Comparison of ENCODE assay signal across 6 cellular contexts in the genomic region with DNA sequence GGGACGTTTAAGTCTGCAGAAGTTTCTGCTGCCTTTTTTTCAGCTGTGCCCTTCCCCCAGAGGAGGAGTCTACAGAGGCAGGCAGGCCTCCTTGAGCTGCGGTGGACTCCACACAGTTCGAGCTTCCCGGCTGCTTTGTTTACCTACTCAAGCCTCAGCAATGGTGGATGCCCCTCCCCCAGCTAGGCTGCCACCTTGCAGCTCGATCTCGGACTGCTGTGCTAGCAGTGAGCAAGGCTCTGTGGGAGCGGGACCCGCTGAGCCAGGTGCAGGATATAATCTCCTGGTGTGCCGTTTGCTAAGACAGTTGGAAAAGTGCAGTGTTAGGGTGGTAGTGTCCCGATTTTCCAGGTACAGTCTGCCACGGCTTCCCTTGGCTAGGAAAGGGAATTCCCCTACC.
DNase-seq lines count a peak whose midpoint lies in the region; FAIRE-seq and TF ChIP-seq lines count a peak whose summit lies in the region.
"Not testable (repeated sequence)": the region's sequence is repeated elsewhere in the genome, so short reads cannot be mapped to it uniquely, and the experiment has no call there.

No MANE protein-coding gene starts in this region.

- POLR2A ChIA-PET in RWPE1 (lab: Yijun Ruan, JAX; ENCODE audit: low non-redundant PET) = interaction anchor here (0.7 kb wide), 1 partner anchor 87 kb away, joined by 3 read pairs; no protein-coding TSS in a partner anchor

- TF ChIP-seq POLR2A in esophagus squamous epithelium (IDR thresholded peaks at IDR 0.05); suprapubic skin (IDR thresholded peaks at IDR 0.05): not testable (repeated sequence)

- WGBS in endodermal cell (ENCODE audit: insufficient coverage in 1 of 2, insufficient read length in 1 of 2), 2 experiments = 91 to 95% methylated on average over 7 to 11 of the region's 11 CpGs
- WGBS in esophagus squamous epithelium, 2 donors = 60 to 88% methylated on average over 1 to 3 of the region's 11 CpGs
- WGBS in suprapubic skin = 93% methylated on average over 11 of the region's 11 CpGs

- H3K27ac ChIP-seq in RWPE1 (peak overlapping the region; percentile 90), VCaP (peak overlapping the region; percentile 97), esophagus squamous epithelium (peak overlapping the region; percentile 72 to 88 (median 82)), keratinocyte (ENCODE audit: control insufficient read depth, insufficient read depth, low read length) (peak overlapping the region; percentile 45), suprapubic skin (peak overlapping the region; percentile 78)
- not testable (repeated sequence) for H3K27ac ChIP-seq in endodermal cell (ENCODE audit: low read depth, low read length)

- FAIRE-seq in keratinocyte (lab: Jason Lieb, UNC) = not testable (repeated sequence)

- not testable (repeated sequence) for H3K27ac Mint-ChIP-seq in endodermal cell

- H3K9me3 Mint-ChIP-seq in endodermal cell = peaks cover 58% of the 10 kb centered on the region

- dilution Hi-C loops in keratinocyte (cut with MboI; ENCODE audit: extremely low pct_ligation_motif_present, low sequenced_read_pairs) = not testable (repeated sequence)

- not testable (repeated sequence) for H4K20me1 ChIP-seq in keratinocyte (ENCODE audit: control insufficient read depth, extremely low read depth, insufficient read depth, low read length)

- H3K4me3 ChIP-seq in endodermal cell (ENCODE audit: low read length) (peak overlapping the region; percentile 71), keratinocyte (ENCODE audit: control insufficient read depth in 2 of 3, extremely low read depth in 1 of 3, insufficient read depth in 2 of 3, low read depth in 1 of 3, low read length in 3 of 3) (peak overlapping the region in 1 of 3 experiments; percentile 41)
- not testable (repeated sequence) for H3K4me3 ChIP-seq in esophagus squamous epithelium, suprapubic skin

- intact Hi-C loops in esophagus squamous epithelium (cut with DNase I) = not testable (repeated sequence)

- not testable (repeated sequence) for TF ChIP-seq CTCF in RWPE1 (conservative IDR thresholded peaks at IDR 0.05; ENCODE audit: low read depth); VCaP (conservative IDR thresholded peaks at IDR 0.05); endodermal cell (conservative IDR thresholded peaks at IDR 0.05); esophagus squamous epithelium (IDR thresholded peaks at IDR 0.05); keratinocyte (optimal IDR thresholded peaks at IDR 0.05 in 1 of 3, IDR thresholded peaks at IDR 0.05 in 1 of 3, conservative IDR thresholded peaks at IDR 0.05 in 1 of 3; ENCODE audit: extremely low read depth in 1 of 3, insufficient read depth in 2 of 3, low read length in 3 of 3); suprapubic skin (IDR thresholded peaks at IDR 0.05)

- H3K4me1 Mint-ChIP-seq in endodermal cell = peaks cover 16% of the 10 kb centered on the region

- H3K9ac ChIP-seq in endodermal cell (ENCODE audit: extremely low read depth, low read length, poor library complexity, severe bottlenecking); keratinocyte (ENCODE audit: control insufficient read depth, extremely low read depth, insufficient read depth, low read length): not testable (repeated sequence)

- H3K4me1 ChIP-seq in endodermal cell (ENCODE audit: control insufficient read depth, insufficient read depth, low read length) = peaks cover 18% of the 10 kb centered on the region
- peaks cover 16 to 62% (median 40%) of the 10 kb centered on the region in 3 donors for H3K4me1 ChIP-seq in esophagus squamous epithelium
- H3K4me1 ChIP-seq in keratinocyte (ENCODE audit: control insufficient read depth, extremely low read depth, insufficient read depth, low read length) = peaks cover 49% of the 10 kb centered on the region
- H3K4me1 ChIP-seq in suprapubic skin = peaks cover 54% of the 10 kb centered on the region

- CTCF ChIA-PET in RWPE1 (lab: Yijun Ruan, JAX) = not testable (repeated sequence)

- H3K9me1 ChIP-seq in keratinocyte (ENCODE audit: control insufficient read depth, extremely low read depth, insufficient read depth, low read length) = not testable (repeated sequence)

- not testable (repeated sequence) for H3K4me3 Mint-ChIP-seq in endodermal cell

- not testable (repeated sequence) for H3K27me3 ChIP-seq in endodermal cell (ENCODE audit: control insufficient read depth, insufficient read depth, low read length, poor library complexity, severe bottlenecking); esophagus squamous epithelium; keratinocyte (ENCODE audit: control insufficient read depth, extremely low read depth, insufficient read depth, low read length); suprapubic skin

- H3K9me3 ChIP-seq in endodermal cell (ENCODE audit: control insufficient read depth, low read length) = peaks cover 29% of the 10 kb centered on the region
- not testable (repeated sequence) for H3K9me3 ChIP-seq in esophagus squamous epithelium; keratinocyte (ENCODE audit: control insufficient read depth, low read depth, low read length); suprapubic skin

- DNase-seq in RWPE1 (ENCODE audit: low spot score); endodermal cell; esophagus squamous epithelium (lab: John Stamatoyannopoulos, UW); keratinocyte (ENCODE audit: low read depth, low spot score); suprapubic skin (ENCODE audit: low spot score in 2 of 2): not testable (repeated sequence)

- H3K27me3 Mint-ChIP-seq in endodermal cell (ENCODE audit: insufficient read depth) = not testable (repeated sequence)

- H3K79me2 ChIP-seq in keratinocyte (ENCODE audit: control insufficient read depth, insufficient read depth, low read length) = peaks cover 58% of the 10 kb centered on the region

- H3K36me3 ChIP-seq in endodermal cell (ENCODE audit: control insufficient read depth, insufficient read depth, low read length) = peaks cover 25% of the 10 kb centered on the region
- not testable (repeated sequence) for H3K36me3 ChIP-seq in esophagus squamous epithelium; keratinocyte (ENCODE audit: control insufficient read depth in 2 of 2, extremely low read depth in 1 of 2, insufficient read depth in 2 of 2, low read length in 2 of 2); suprapubic skin

- peaks cover 28% of the 10 kb centered on the region for H3K36me3 Mint-ChIP-seq in endodermal cell (ENCODE audit: low read depth)

- TF ChIP-seq EP300 in suprapubic skin (IDR thresholded peaks at IDR 0.05) = not testable (repeated sequence)

- peak overlapping the region; percentile 59 for H3K4me2 ChIP-seq in keratinocyte (ENCODE audit: control insufficient read depth, extremely low read depth, insufficient read depth, low read depth, low read length)

- H2AFZ ChIP-seq in keratinocyte (ENCODE audit: control insufficient read depth, low read length) = not testable (repeated sequence)
